Comparison of ENCODE assay signal across 13 cellular contexts in the genomic region with DNA sequence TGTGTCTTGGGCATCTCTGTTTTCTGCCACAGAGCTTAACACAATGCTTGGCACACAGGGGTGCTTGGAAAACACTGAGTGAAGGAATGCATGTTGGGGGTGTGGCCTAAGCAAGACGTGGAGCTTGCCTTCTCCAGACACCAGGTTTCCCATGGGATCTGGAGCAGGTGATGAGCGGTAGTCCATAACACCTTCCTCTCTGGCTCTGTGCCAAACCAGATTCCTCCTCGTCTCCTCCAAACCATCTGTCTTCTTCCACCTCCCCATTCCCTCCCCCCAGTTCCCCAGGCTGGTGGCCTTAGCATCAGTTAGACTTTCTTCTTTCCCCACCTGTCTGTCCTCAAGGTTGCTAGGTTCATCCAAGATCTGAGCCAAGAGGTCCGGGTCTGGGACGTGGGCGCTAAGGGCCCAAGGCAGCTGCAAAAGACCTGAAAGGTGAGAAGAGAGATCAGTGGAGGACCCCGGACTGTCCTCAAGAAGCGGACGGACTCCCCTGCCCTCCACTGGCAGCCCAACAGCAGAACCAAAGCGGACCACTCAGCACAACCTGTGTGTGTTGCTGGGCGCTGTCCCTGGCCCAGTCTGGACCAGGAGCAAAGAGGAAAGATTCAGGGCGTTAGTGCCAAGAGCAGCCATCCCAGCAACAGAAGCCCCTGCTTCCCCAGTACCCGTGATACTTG. TPM values are rescaled to one million over a fixed set of nuclear protein-coding genes. Genes with fewer than 3 reads are reported as not detected.
DNase-seq lines count a peak whose midpoint lies in the region; ATAC-seq and TF ChIP-seq lines count a peak whose summit lies in the region.
"Had no signal": no experiment of that assay in that cellular context is flagged by ENCODE, and none has a peak within 500 bp of the region (broad histone marks: within the 10 kb centered on the region; RNA-seq: fewer than 3 reads in every experiment).

No MANE protein-coding gene starts in this region.

- H3K36me3 Mint-ChIP-seq in endodermal cell (ENCODE audit: low read depth) (no peaks in the 10 kb centered on the region), progenitor cell of endocrine pancreas (ENCODE audit: insufficient read depth) (no peaks in the 10 kb centered on the region)

- WGBS in endodermal cell (ENCODE audit: insufficient coverage in 1 of 2, insufficient read length in 1 of 2), 2 experiments, result 88 to 94% methylated on average over 9 to 13 of the region's 13 CpGs
- no CpG with 5 or more reads among the region's 13 CpGs for WGBS in trophoblast cell (ENCODE audit: extremely low coverage, insufficient coverage, insufficient read length)

- peaks cover 17% of the 10 kb centered on the region for H3K79me1 ChIP-seq in trophoblast cell (ENCODE audit: low read length)

- no peak overlapping the region for H4K8ac ChIP-seq in trophoblast cell (ENCODE audit: low read depth, low read length)

- H2BK12ac ChIP-seq in trophoblast cell (ENCODE audit: low read length), result no peak overlapping the region

- H3K4me1 Mint-ChIP-seq in endodermal cell (peaks cover 22% of the 10 kb centered on the region), progenitor cell of endocrine pancreas (ENCODE audit: low read depth) (peaks cover 16% of the 10 kb centered on the region)

- H3K4me1 ChIP-seq in endodermal cell (ENCODE audit: control insufficient read depth, insufficient read depth, low read length), result peaks cover 18% of the 10 kb centered on the region
- peaks cover 22 to 32% of the 10 kb centered on the region in 2 experiments for H3K4me1 ChIP-seq in trophoblast cell (ENCODE audit: control insufficient read depth in 1 of 2, insufficient read depth in 2 of 2, low read length in 2 of 2)
- H3K4me1 ChIP-seq: psoas muscle had no signal

- H3K4ac ChIP-seq in trophoblast cell (ENCODE audit: low read depth, low read length), result no peak overlapping the region

- H2AK5ac ChIP-seq in trophoblast cell (ENCODE audit: low read length), result no peak overlapping the region

- H2BK120ac ChIP-seq in trophoblast cell (ENCODE audit: insufficient read depth, low read length, poor library complexity), result no peak overlapping the region

- H3K9me3 ChIP-seq in endodermal cell (ENCODE audit: control insufficient read depth, low read length) (no peaks in the 10 kb centered on the region), trophoblast cell (ENCODE audit: insufficient read depth, low read depth, low read length) (no peaks in the 10 kb centered on the region)
- H3K9me3 ChIP-seq: psoas muscle had no signal

- H3K79me2 ChIP-seq in trophoblast cell (ENCODE audit: control insufficient read depth, insufficient read depth, low read length, poor library complexity), result peaks cover 15% of the 10 kb centered on the region

- TF ChIP-seq CTCF in endodermal cell (conservative IDR thresholded peaks at IDR 0.05) (no peak), progenitor cell of endocrine pancreas (IDR thresholded peaks at IDR 0.05; ENCODE audit: unreplicated experiment) (no peak)

- no peak overlapping the region for H3K14ac ChIP-seq in trophoblast cell (ENCODE audit: low read length)

- no peaks in the 10 kb centered on the region for H3K27me3 ChIP-seq in endodermal cell (ENCODE audit: control insufficient read depth, insufficient read depth, low read length, poor library complexity, severe bottlenecking)
- H3K27me3 ChIP-seq in trophoblast cell (ENCODE audit: insufficient read depth, low read length), result no peaks in the 10 kb centered on the region

- no peak for ATAC-seq in HG02763 (IDR thresholded peaks at IDR 0.05; ENCODE audit: unreplicated experiment)

- H3K27ac ChIP-seq in endodermal cell (ENCODE audit: low read depth, low read length) (no peak overlapping the region), trophoblast cell (ENCODE audit: low read depth, low read length) (no peak overlapping the region)
- H3K27ac ChIP-seq: brain microvascular endothelial cell, psoas muscle had no signal

- H2BK5ac ChIP-seq in trophoblast cell (ENCODE audit: low read depth, low read length, poor library complexity), result no peak overlapping the region

- no peak overlapping the region for H3K18ac ChIP-seq in trophoblast cell (ENCODE audit: low read length)

- no peak overlapping the region for H2AFZ ChIP-seq in trophoblast cell (ENCODE audit: insufficient read depth, low read length, poor library complexity)

- no peaks in the 10 kb centered on the region for H3K36me3 ChIP-seq in endodermal cell (ENCODE audit: control insufficient read depth, insufficient read depth, low read length)
- H3K36me3 ChIP-seq in trophoblast cell (ENCODE audit: control insufficient read depth in 1 of 2, insufficient read depth in 2 of 2, low read length in 2 of 2), result peaks cover 0 to 4% of the 10 kb centered on the region in 2 experiments
- H3K36me3 ChIP-seq: brain microvascular endothelial cell had no signal

- DNase-seq in activated CD8-positive, alpha-beta memory T cell treated with anti-CD3 and anti-CD28 coated beads, Interleukin-2, amount 50 U/mL, for 48 hours, result peak; percentile 46
- no peak for DNase-seq in activated CD8-positive, alpha-beta memory T cell treated with anti-CD3 and anti-CD28 coated beads, Interleukin-2, amount 50 U/mL, for 4 hours
- DNase-seq in NCI-H82 treated with DMSO at 0.1 percent for 48 hours (lab: John Stamatoyannopoulos, UW; ENCODE audit: unreplicated experiment) (peak; percentile 82), endodermal cell (no peak), progenitor cell of endocrine pancreas (ENCODE audit: low spot score, unreplicated experiment) (no peak), LoVo (ENCODE audit: low spot score) (no peak), trophoblast cell (no peak)
- DNase-seq: activated CD4-positive, CD25-positive, alpha-beta regulatory T cell treated with anti-CD3 and anti-CD28 coated beads, Interleukin-2, amount 50 U/mL, for 72 hours; brain microvascular endothelial cell; left cardiac atrium; NCI-H2107; psoas muscle had no signal

- H3K23ac ChIP-seq in trophoblast cell (ENCODE audit: low read length), result no peak overlapping the region

- H3K27ac Mint-ChIP-seq in endodermal cell (no peak overlapping the region), progenitor cell of endocrine pancreas (peak overlapping the region; percentile 62)

- no peak overlapping the region for H3K9ac ChIP-seq in endodermal cell (ENCODE audit: extremely low read depth, low read length, poor library complexity, severe bottlenecking)
- no peak overlapping the region for H3K9ac ChIP-seq in trophoblast cell (ENCODE audit: low read length)

- H4K12ac ChIP-seq in trophoblast cell (ENCODE audit: low read depth, low read length), result no peak overlapping the region

- H3K4me3 Mint-ChIP-seq in endodermal cell (peak overlapping the region; percentile 71), progenitor cell of endocrine pancreas (ENCODE audit: low read depth) (peak overlapping the region; percentile 95)

- H4K91ac ChIP-seq in trophoblast cell (ENCODE audit: low read depth, low read length), result no peak overlapping the region

- no peaks in the 10 kb centered on the region for H3K9me3 Mint-ChIP-seq in endodermal cell
- H3K9me3 Mint-ChIP-seq in progenitor cell of endocrine pancreas (ENCODE audit: low read depth), result no peaks in the 10 kb centered on the region

- H3K27me3 Mint-ChIP-seq in endodermal cell (ENCODE audit: insufficient read depth) (peaks cover 11% of the 10 kb centered on the region), progenitor cell of endocrine pancreas (peaks cover 21% of the 10 kb centered on the region)

- H3K4me3 ChIP-seq in endodermal cell (ENCODE audit: low read length) (no peak overlapping the region), trophoblast cell (ENCODE audit: low read depth, low read length) (no peak overlapping the region)

- no peak overlapping the region for H3K4me2 ChIP-seq in trophoblast cell (ENCODE audit: low read length)

RNA-seq across cellular contexts. Expression of gene ITM2C, which starts 1.2 kb away (rescaled TPM):
- total RNA-seq in endodermal cell (100 to 1,000 TPM; 208 to 269 TPM), progenitor cell of endocrine pancreas (169 and 174 TPM in 2 replicates)
- 239 TPM for polyA plus RNA-seq in endodermal cell (2013, experiment 1 of 2)
- polyA plus RNA-seq in endodermal cell (2013, experiment 2 of 2), result 230 TPM
- 306 and 337 TPM in 2 replicates for polyA plus RNA-seq in trophoblast cell (2013)

Comparison
In these comparisons a context has a peak if more than half of its experiments do, and no peak if none do; other contexts are left out.
1. DNase-seq: peak in activated CD8-positive, alpha-beta memory T cell treated with anti-CD3 and anti-CD28 coated beads, Interleukin-2, amount 50 U/mL, for 48 hours (single experiment) and NCI-H82 treated with DMSO at 0.1 percent for 48 hours (single experiment); none in activated CD8-positive, alpha-beta memory T cell treated with anti-CD3 and anti-CD28 coated beads, Interleukin-2, amount 50 U/mL, for 4 hours (single experiment), endodermal cell (single experiment), progenitor cell of endocrine pancreas (single experiment), LoVo (single experiment) and trophoblast cell (0 of 2).